14 cellular contexts compared by ENCODE assay signal in the genomic region with DNA sequence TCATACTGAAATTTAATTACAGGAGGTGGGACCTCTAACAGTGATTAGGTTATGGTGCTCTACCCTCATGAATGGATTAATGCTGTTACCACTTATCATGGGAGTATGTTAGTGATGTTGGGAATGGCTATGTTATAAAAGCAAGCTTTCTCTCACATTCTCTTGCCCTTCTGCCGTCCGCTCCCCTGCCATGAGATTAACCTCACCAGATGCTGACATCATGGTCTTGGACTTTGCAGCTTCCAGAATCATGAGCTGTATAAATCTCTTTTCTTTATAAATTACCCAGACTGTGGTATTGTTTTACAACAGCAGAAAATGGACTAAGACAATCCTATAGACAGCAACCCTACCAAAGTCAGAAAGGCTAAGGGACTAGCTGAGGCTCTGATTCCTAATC.
DNase-seq lines count a peak whose midpoint lies in the region; ATAC-seq and TF ChIP-seq lines count a peak whose summit lies in the region.
"Had no signal": no experiment of that assay in that cellular context is flagged by ENCODE, and none has a peak within 500 bp of the region (broad histone marks: within the 10 kb centered on the region; RNA-seq: fewer than 3 reads in every experiment).

No MANE protein-coding gene starts in this region.

- no peaks in the 10 kb centered on the region for H3K9me3 ChIP-seq in body of pancreas
- H3K9me3 ChIP-seq: BLaER1 treated with 17β-estradiol and CSF1 and Interleukin-3, amounts not matched to agents 10 nM and 100 nM had no signal

- no peaks in the 10 kb centered on the region for H3K27me3 ChIP-seq in body of pancreas
- H3K27me3 ChIP-seq: BLaER1 treated with 17β-estradiol and CSF1 and Interleukin-3, amounts not matched to agents 10 nM and 100 nM had no signal

- no peak for ATAC-seq in activated naive CD4-positive, alpha-beta T cell treated with anti-CD3 and anti-CD28 coated beads, Interleukin-2, amount 50 U/mL, for 72 hours
- no peak for ATAC-seq in body of pancreas
- ATAC-seq: CD8-positive, alpha-beta T cell; HepG2 had no signal

- intact Hi-C loops in body of pancreas (cut with DNase I), result no loop called here

- TF ChIP-seq POLR2A in body of pancreas (IDR thresholded peaks at IDR 0.05), result no peak

- H3K36me3 ChIP-seq in body of pancreas (replicated peaks in 1 of 2; ENCODE audit: insufficient read depth in 1 of 2, low read depth in 2 of 2), result no peaks in the 10 kb centered on the region
- H3K36me3 ChIP-seq: BLaER1 treated with 17β-estradiol and CSF1 and Interleukin-3, amounts not matched to agents 10 nM and 100 nM had no signal

- H3K4me3 ChIP-seq in body of pancreas, result no peak overlapping the region
- H3K4me3 ChIP-seq: BLaER1 treated with 17β-estradiol and CSF1 and Interleukin-3, amounts not matched to agents 10 nM and 100 nM had no signal

- no peak overlapping the region for H3K4me3 Mint-ChIP-seq in activated naive CD4-positive, alpha-beta T cell treated with anti-CD3 and anti-CD28 coated beads, Interleukin-2, amount 50 U/mL, for 24 hours
- H3K4me3 Mint-ChIP-seq in activated naive CD8-positive, alpha-beta T cell treated with anti-CD3 and anti-CD28 coated beads for 36 hours, result no peak overlapping the region
- H3K4me3 Mint-ChIP-seq: B cell; CD8-positive, alpha-beta T cell; H9 had no signal

- DNase-seq in activated naive CD4-positive, alpha-beta T cell treated with anti-CD3 and anti-CD28 coated beads, Interleukin-2, amount 50 U/mL, for 72 hours (ENCODE audit: low spot score in 2 of 2), result no peak
- no peak for DNase-seq in activated naive CD8-positive, alpha-beta T cell treated with anti-CD3 and anti-CD28 coated beads for 36 hours
- DNase-seq in astrocyte of the hippocampus (ENCODE audit: low read depth, low spot score) (peak; percentile 29), iris pigment epithelial cell (ENCODE audit: low read depth) (peak; percentile 27), NCI-H1436 treated with DMSO at 0.1 percent for 48 hours (lab: John Stamatoyannopoulos, UW) (no peak), body of pancreas (no peak), D341Med (ENCODE audit: low spot score) (no peak)
- DNase-seq: CD8-positive, alpha-beta T cell; COR-L47; H9 had no signal

- no peaks in the 10 kb centered on the region for H3K4me1 ChIP-seq in body of pancreas

- H3K27me3 Mint-ChIP-seq in activated naive CD4-positive, alpha-beta T cell treated with anti-CD3 and anti-CD28 coated beads, Interleukin-2, amount 50 U/mL, for 24 hours, result no peaks in the 10 kb centered on the region
- no peaks in the 10 kb centered on the region for H3K27me3 Mint-ChIP-seq in activated naive CD8-positive, alpha-beta T cell treated with anti-CD3 and anti-CD28 coated beads for 36 hours
- H3K27me3 Mint-ChIP-seq: B cell had no signal

- peaks cover 8% of the 10 kb centered on the region for H3K36me3 Mint-ChIP-seq in activated naive CD4-positive, alpha-beta T cell treated with anti-CD3 and anti-CD28 coated beads, Interleukin-2, amount 50 U/mL, for 24 hours
- peaks cover 5 to 7% of the 10 kb centered on the region in 2 donors for H3K36me3 Mint-ChIP-seq in activated naive CD4-positive, alpha-beta T cell treated with anti-CD3 and anti-CD28 coated beads, Interleukin-2, amount 50 U/mL, for 72 hours
- peaks cover 11% of the 10 kb centered on the region for H3K36me3 Mint-ChIP-seq in activated naive CD8-positive, alpha-beta T cell treated with anti-CD3 and anti-CD28 coated beads for 36 hours
- H3K36me3 Mint-ChIP-seq: CD8-positive, alpha-beta T cell had no signal

- WGBS in body of pancreas, 2 donors, result 98 to 100% methylated on average over 2 of the region's 2 CpGs

- H3K27ac Mint-ChIP-seq in activated naive CD4-positive, alpha-beta T cell treated with anti-CD3 and anti-CD28 coated beads, Interleukin-2, amount 50 U/mL, for 24 hours, result peak overlapping the region; percentile 77
- no peak overlapping the region for H3K27ac Mint-ChIP-seq in activated naive CD4-positive, alpha-beta T cell treated with anti-CD3 and anti-CD28 coated beads, Interleukin-2, amount 50 U/mL, for 72 hours
- peak overlapping the region; percentile 75 for H3K27ac Mint-ChIP-seq in activated naive CD8-positive, alpha-beta T cell treated with anti-CD3 and anti-CD28 coated beads for 36 hours
- H3K27ac Mint-ChIP-seq: B cell; CD8-positive, alpha-beta T cell; H9 had no signal

- peaks cover 34% of the 10 kb centered on the region for H3K4me1 Mint-ChIP-seq in activated naive CD4-positive, alpha-beta T cell treated with anti-CD3 and anti-CD28 coated beads, Interleukin-2, amount 50 U/mL, for 24 hours
- H3K4me1 Mint-ChIP-seq in activated naive CD8-positive, alpha-beta T cell treated with anti-CD3 and anti-CD28 coated beads for 36 hours, result peaks cover 26% of the 10 kb centered on the region
- H3K4me1 Mint-ChIP-seq: B cell had no signal

- no peak for TF ChIP-seq CTCF in body of pancreas (IDR thresholded peaks at IDR 0.05)

- peaks cover 26% of the 10 kb centered on the region for H3K9me3 Mint-ChIP-seq in activated naive CD4-positive, alpha-beta T cell treated with anti-CD3 and anti-CD28 coated beads, Interleukin-2, amount 50 U/mL, for 24 hours
- H3K9me3 Mint-ChIP-seq in activated naive CD4-positive, alpha-beta T cell treated with anti-CD3 and anti-CD28 coated beads, Interleukin-2, amount 50 U/mL, for 72 hours, result peaks cover 6 to 12% of the 10 kb centered on the region in 2 donors
- H3K9me3 Mint-ChIP-seq in activated naive CD8-positive, alpha-beta T cell treated with anti-CD3 and anti-CD28 coated beads for 36 hours, result peaks cover 2% of the 10 kb centered on the region
- H3K9me3 Mint-ChIP-seq: H9 had no signal

- no peak overlapping the region for H3K27ac ChIP-seq in body of pancreas
- H3K27ac ChIP-seq: BLaER1 treated with 17β-estradiol and CSF1 and Interleukin-3, amounts not matched to agents 10 nM and 100 nM had no signal

Comparison
In these comparisons a context has a peak if more than half of its experiments do, and no peak if none do; other contexts are left out.
1. H3K27ac Mint-ChIP-seq: peak in activated naive CD4-positive, alpha-beta T cell treated with anti-CD3 and anti-CD28 coated beads, Interleukin-2, amount 50 U/mL, for 24 hours (single experiment) and activated naive CD8-positive, alpha-beta T cell treated with anti-CD3 and anti-CD28 coated beads for 36 hours (single experiment); none in activated naive CD4-positive, alpha-beta T cell treated with anti-CD3 and anti-CD28 coated beads, Interleukin-2, amount 50 U/mL, for 72 hours (0 of 2).
2. DNase-seq: peak in astrocyte of the hippocampus (single experiment) and iris pigment epithelial cell (single experiment); none in activated naive CD4-positive, alpha-beta T cell treated with anti-CD3 and anti-CD28 coated beads, Interleukin-2, amount 50 U/mL, for 72 hours (0 of 2), activated naive CD8-positive, alpha-beta T cell treated with anti-CD3 and anti-CD28 coated beads for 36 hours (single experiment), NCI-H1436 treated with DMSO at 0.1 percent for 48 hours (single experiment), body of pancreas (0 of 4) and D341Med (single experiment).